Comparison of ENCODE assay signal across 9 cellular contexts in the genomic region with DNA sequence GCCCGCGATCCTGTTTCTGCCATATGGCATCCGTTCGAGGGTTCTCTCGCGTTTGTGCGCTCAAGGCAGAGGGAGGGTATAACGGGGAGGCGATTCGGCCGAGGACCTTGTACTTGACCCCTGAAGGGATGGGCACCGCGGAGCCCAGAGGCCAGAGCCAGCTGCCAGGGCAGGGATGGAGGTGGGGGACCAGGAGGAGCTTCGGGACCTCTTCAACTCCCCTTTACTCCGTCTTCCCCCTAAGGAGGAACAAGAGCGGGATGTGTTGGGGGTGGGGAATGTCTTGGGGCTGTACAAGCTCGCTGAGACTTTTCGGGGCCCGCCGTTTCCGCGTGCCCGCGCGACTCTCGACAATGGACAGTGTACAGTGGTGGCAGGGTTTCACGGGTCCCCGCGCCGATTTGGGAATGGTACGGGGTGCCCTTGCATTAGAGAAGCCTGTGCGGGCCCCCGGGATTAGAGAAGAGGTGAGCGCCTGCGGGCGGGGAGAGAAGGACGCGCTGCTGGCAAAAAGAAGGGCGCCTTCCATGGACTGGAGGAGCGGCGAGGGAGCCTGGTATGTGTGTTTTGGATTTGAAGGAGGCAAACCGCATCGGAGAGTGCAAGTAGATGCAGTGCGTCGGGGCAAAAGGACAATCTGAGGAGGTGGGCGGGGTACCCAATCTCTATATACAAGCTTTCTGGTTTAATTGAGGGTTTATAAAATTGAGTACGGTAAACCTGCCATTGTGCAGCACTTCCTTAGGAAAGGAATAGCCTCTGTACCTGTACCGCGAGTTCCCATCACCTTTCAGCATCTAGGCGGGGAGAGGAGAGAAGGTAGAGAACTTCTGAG. TPM values are rescaled to one million over a fixed set of nuclear protein-coding genes. Genes with fewer than 3 reads are reported as not detected.
DNase-seq lines count a peak whose midpoint lies in the region; ATAC-seq and TF ChIP-seq lines count a peak whose summit lies in the region.
"Had no signal": no experiment of that assay in that cellular context is flagged by ENCODE, and none has a peak within 500 bp of the region (broad histone marks: within the 10 kb centered on the region; RNA-seq: fewer than 3 reads in every experiment).

No MANE protein-coding gene starts in this region.

- POLR2A ChIA-PET in HEK293T (lab: Yijun Ruan, JAX): no interaction called here

- H3K4me3 Mint-ChIP-seq in CD4-positive, CD25-positive, alpha-beta regulatory T cell: peak overlapping the region in 3 of 4 donors; percentile 55 to 69 (median 62)
- H3K4me3 Mint-ChIP-seq in stimulated activated naive CD8-positive, alpha-beta T cell treated with anti-CD3 and anti-CD28 coated beads, Interleukin-15, amount 100 ng/mL, for 72 hours: peak overlapping the region; percentile 76 to 83

- CTCF ChIA-PET in HEK293T (lab: Yijun Ruan, JAX): no interaction called here

- H3K27ac Mint-ChIP-seq in CD4-positive, CD25-positive, alpha-beta regulatory T cell: no peak overlapping the region
- H3K27ac Mint-ChIP-seq in stimulated activated naive CD8-positive, alpha-beta T cell treated with anti-CD3 and anti-CD28 coated beads, Interleukin-15, amount 100 ng/mL, for 72 hours: no peak overlapping the region

- H3K4me1 Mint-ChIP-seq in CD4-positive, CD25-positive, alpha-beta regulatory T cell: peaks cover 0 to 11% (median 2%) of the 10 kb centered on the region in 4 donors
- H3K4me1 Mint-ChIP-seq in stimulated activated naive CD8-positive, alpha-beta T cell treated with anti-CD3 and anti-CD28 coated beads, Interleukin-15, amount 100 ng/mL, for 72 hours: peaks cover 20% of the 10 kb centered on the region

- peaks cover 44% of the 10 kb centered on the region for H3K27me3 Mint-ChIP-seq in CD4-positive, CD25-positive, alpha-beta regulatory T cell
- H3K27me3 Mint-ChIP-seq in stimulated activated naive CD8-positive, alpha-beta T cell treated with anti-CD3 and anti-CD28 coated beads, Interleukin-15, amount 100 ng/mL, for 72 hours: peaks cover 47% of the 10 kb centered on the region

- H3K27me3 ChIP-seq in CD4-positive, CD25-positive, alpha-beta regulatory T cell (ENCODE audit: control insufficient read depth, insufficient read depth, low read length): peaks cover 14% of the 10 kb centered on the region

- H3K27ac ChIP-seq in CD4-positive, CD25-positive, alpha-beta regulatory T cell (ENCODE audit: insufficient read depth, low read length, poor library complexity, severe bottlenecking): no peak overlapping the region
- H3K27ac ChIP-seq in angular gyrus (ENCODE audit: low read depth, low read length): peak overlapping the region; percentile 88

- no peaks in the 10 kb centered on the region for H3K36me3 Mint-ChIP-seq in CD4-positive, CD25-positive, alpha-beta regulatory T cell

- H3K36me3 ChIP-seq in CD4-positive, CD25-positive, alpha-beta regulatory T cell (ENCODE audit: control insufficient read depth, insufficient read depth, low read length): no peaks in the 10 kb centered on the region

- no peaks in the 10 kb centered on the region for H3K4me1 ChIP-seq in CD4-positive, CD25-positive, alpha-beta regulatory T cell (ENCODE audit: control insufficient read depth, insufficient read depth, low read length, poor library complexity, severe bottlenecking)

- H3K9me3 Mint-ChIP-seq in CD4-positive, CD25-positive, alpha-beta regulatory T cell: no peaks in the 10 kb centered on the region
- H3K9me3 Mint-ChIP-seq in stimulated activated naive CD8-positive, alpha-beta T cell treated with anti-CD3 and anti-CD28 coated beads, Interleukin-15, amount 100 ng/mL, for 72 hours: no peaks in the 10 kb centered on the region

- ATAC-seq in CD4-positive, CD25-positive, alpha-beta regulatory T cell (ENCODE audit: low read depth in 2 of 2): no peak
- ATAC-seq in stimulated activated naive CD8-positive, alpha-beta T cell treated with anti-CD3 and anti-CD28 coated beads, Interleukin-15, amount 100 ng/mL, for 72 hours: peak; percentile 38
- no peak for ATAC-seq in GM19397 (IDR thresholded peaks at IDR 0.05; ENCODE audit: unreplicated experiment)
- no peak for ATAC-seq in HG02759 (IDR thresholded peaks at IDR 0.05; ENCODE audit: unreplicated experiment)

- no peak overlapping the region for H3K4me3 ChIP-seq in CD4-positive, CD25-positive, alpha-beta regulatory T cell (ENCODE audit: low read depth, low read length)

- no peaks in the 10 kb centered on the region for H3K9me3 ChIP-seq in CD4-positive, CD25-positive, alpha-beta regulatory T cell (ENCODE audit: control insufficient read depth in 2 of 2, low read length in 2 of 2)

- DNase-seq in CD4-positive, CD25-positive, alpha-beta regulatory T cell: no peak
- DNase-seq in HEK293T (ENCODE audit: extremely low spot score): peak; percentile 37
- peak; percentile 3 for DNase-seq in iris pigment epithelial cell (ENCODE audit: low read depth)
- DNase-seq in stimulated activated naive CD8-positive, alpha-beta T cell treated with anti-CD3 and anti-CD28 coated beads, Interleukin-15, amount 100 ng/mL, for 72 hours: peak in 1 of 2 donors; percentile 3
- DNase-seq in OCI-M2 (lab: John Stamatoyannopoulos, UW; ENCODE audit: unreplicated experiment): no peak

TF ChIP-seq in HEK293T, 16 proteins besides CTCF, POLR2A, EP300 and RAD21:
- TF ChIP-seq L3MBTL2 (conservative IDR thresholded peaks at IDR 0.05) (peak; percentile 69; the same call in 1 of the 2 replicates), SUZ12 (IDR thresholded peaks at IDR 0.05) (no peak)

RNA-seq across cellular contexts. Expression of a gene that starts 0.8 kb away (rescaled TPM):
- total RNA-seq in CD4-positive, CD25-positive, alpha-beta regulatory T cell: not detected
- polyA plus RNA-seq in CD4-positive, CD25-positive, alpha-beta regulatory T cell: not detected
- total RNA-seq: liver had no signal
- polyA plus RNA-seq: liver had no signal

Comparison
In these comparisons a context has a peak if more than half of its experiments do, and no peak if none do; other contexts are left out.
1. DNase-seq: peak in HEK293T (single experiment) and iris pigment epithelial cell (single experiment); none in CD4-positive, CD25-positive, alpha-beta regulatory T cell (0 of 3) and OCI-M2 (single experiment).